1 cellular context compared by ENCODE assay signal in the genomic region with DNA sequence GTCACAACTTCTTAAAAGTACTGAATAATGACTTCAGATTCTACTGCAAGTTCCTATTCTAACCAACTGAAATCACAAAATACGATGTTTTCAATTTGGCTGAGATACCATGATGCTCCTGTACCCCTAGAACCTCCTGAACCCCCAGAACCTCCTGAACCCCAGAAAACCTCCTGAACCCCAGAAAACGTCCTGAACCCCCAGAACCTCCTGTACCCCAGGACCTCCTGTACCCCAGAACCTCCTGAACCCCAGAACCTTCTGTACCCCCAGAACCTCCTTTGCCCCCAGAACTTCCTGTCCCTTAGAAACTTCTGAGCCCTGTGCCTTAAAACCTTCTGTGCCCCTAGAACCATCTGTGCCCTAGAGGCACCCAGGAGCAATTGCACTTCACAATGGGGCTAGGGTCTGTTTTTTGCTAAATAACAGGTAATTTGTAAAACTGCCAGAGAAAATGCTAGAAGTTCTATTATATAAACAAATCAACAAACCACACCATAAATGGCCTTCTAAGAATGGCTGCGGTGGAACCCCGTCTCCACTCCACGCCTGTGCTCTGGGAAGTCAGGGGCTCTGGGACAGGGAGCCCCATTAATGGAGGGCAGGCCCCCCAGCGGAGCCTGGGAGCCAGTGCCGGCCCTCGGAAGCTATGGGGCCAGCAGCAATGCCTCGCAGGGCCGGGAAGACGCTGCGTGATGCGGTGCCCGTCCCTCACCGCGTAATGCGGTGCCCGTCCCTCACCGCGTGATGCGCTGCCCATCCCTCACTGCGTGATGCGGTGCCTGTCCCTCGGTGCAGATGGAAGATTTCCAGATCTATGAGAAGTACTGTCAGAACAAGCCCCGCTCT.
TF ChIP-seq lines count a peak whose summit lies in the region.

No MANE protein-coding gene starts in this region.

TF ChIP-seq in H1, 55 proteins besides CTCF, POLR2A, EP300 and RAD21:
- TF ChIP-seq CEBPB (IDR thresholded peaks at IDR 0.05; ENCODE audit: low read depth, low read length) (no peak), BRCA1 (IDR thresholded peaks at IDR 0.05; ENCODE audit: low read depth, low read length) (no peak), CBX8 (IDR thresholded peaks at IDR 0.05; ENCODE audit: borderline replicate concordance, low read depth, low read length) (no peak), FOSL1 (IDR thresholded peaks at IDR 0.05; ENCODE audit: insufficient read depth, low read depth, low read length) (no peak), RXRA (IDR thresholded peaks at IDR 0.05; ENCODE audit: insufficient read depth, low read depth, low read length) (no peak), CTBP2 (IDR thresholded peaks at IDR 0.05; ENCODE audit: borderline replicate concordance, insufficient read depth, insufficient read length, low read length) (no peak), JUN (IDR thresholded peaks at IDR 0.05; ENCODE audit: low read depth, low read length) (no peak), SIN3A (conservative IDR thresholded peaks at IDR 0.05 in 1 of 2, IDR thresholded peaks at IDR 0.05 in 1 of 2; ENCODE audit: low read depth in 1 of 2, low read length in 2 of 2) (no peak), SIRT6 (IDR thresholded peaks at IDR 0.05; ENCODE audit: low read length) (no peak)
- TF ChIP-seq, protein P1, sequence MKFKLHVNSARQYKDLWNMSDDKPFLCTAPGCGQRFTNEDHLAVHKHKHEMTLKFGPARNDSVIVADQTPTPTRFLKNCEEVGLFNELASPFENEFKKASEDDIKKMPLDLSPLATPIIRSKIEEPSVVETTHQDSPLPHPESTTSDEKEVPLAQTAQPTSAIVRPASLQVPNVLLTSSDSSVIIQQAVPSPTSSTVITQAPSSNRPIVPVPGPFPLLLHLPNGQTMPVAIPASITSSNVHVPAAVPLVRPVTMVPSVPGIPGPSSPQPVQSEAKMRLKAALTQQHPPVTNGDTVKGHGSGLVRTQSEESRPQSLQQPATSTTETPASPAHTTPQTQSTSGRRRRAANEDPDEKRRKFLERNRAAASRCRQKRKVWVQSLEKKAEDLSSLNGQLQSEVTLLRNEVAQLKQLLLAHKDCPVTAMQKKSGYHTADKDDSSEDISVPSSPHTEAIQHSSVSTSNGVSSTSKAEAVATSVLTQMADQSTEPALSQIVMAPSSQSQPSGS (IDR thresholded peaks at IDR 0.05; ENCODE audit: low read length): no peak
- TF ChIP-seq, protein P2, sequence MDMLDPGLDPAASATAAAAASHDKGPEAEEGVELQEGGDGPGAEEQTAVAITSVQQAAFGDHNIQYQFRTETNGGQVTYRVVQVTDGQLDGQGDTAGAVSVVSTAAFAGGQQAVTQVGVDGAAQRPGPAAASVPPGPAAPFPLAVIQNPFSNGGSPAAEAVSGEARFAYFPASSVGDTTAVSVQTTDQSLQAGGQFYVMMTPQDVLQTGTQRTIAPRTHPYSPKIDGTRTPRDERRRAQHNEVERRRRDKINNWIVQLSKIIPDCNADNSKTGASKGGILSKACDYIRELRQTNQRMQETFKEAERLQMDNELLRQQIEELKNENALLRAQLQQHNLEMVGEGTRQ (IDR thresholded peaks at IDR 0.05; ENCODE audit: low read length): no peak
- TF ChIP-seq, protein P3, sequence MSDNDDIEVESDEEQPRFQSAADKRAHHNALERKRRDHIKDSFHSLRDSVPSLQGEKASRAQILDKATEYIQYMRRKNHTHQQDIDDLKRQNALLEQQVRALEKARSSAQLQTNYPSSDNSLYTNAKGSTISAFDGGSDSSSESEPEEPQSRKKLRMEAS (IDR thresholded peaks at IDR 0.05): no peak
